ENCODE assay signal across 8 cellular contexts in genomic region chr10:11144626-11145497, GRCh38.
DNase-seq lines count a peak whose midpoint lies in the region; ATAC-seq, FAIRE-seq and TF ChIP-seq lines count a peak whose summit lies in the region.

No MANE protein-coding gene starts in this region.

- peak overlapping the region; percentile 17; the same call in 1 of the 2 replicates for H3K4me3 ChIP-seq in GM06990 (replicated peaks; ENCODE audit: low read depth, low read length)
- H3K4me3 ChIP-seq in heart left ventricle: peak overlapping the region in 2 of 12 donors; percentile 8 to 38

- WGBS in heart left ventricle, 4 donors: 69 to 74% (median 72%) methylated on average over 11 of the region's 11 CpGs

- no peaks in the 10 kb centered on the region for H3K9me3 ChIP-seq in heart left ventricle

- TF ChIP-seq POLR2A in heart left ventricle (IDR thresholded peaks at IDR 0.05) (no peak), H54 (IDR thresholded peaks at IDR 0.05; ENCODE audit: low read depth, low read length) (no peak)

- ATAC-seq in GM21529 (IDR thresholded peaks at IDR 0.05; ENCODE audit: unreplicated experiment) (peak; percentile 25), HG03571 (IDR thresholded peaks at IDR 0.05; ENCODE audit: unreplicated experiment) (peak; percentile 14), heart left ventricle (no peak)

- H3K27ac ChIP-seq in heart left ventricle: peak overlapping the region in 10 of 12 donors; percentile 28 to 82 (median 53)

- no peaks in the 10 kb centered on the region for H3K36me3 ChIP-seq in GM06990 (ENCODE audit: control insufficient read depth, insufficient read depth, low read length)
- H3K36me3 ChIP-seq in heart left ventricle: no peaks in the 10 kb centered on the region

- DNase-seq in GM06990 (ENCODE audit: extremely low read depth, insufficient read length) (no peak), heart left ventricle (no peak), NCI-H446 (lab: John Stamatoyannopoulos, UW) (no peak), H54 (ENCODE audit: insufficient read length, low spot score) (no peak), NK-92 (lab: John Stamatoyannopoulos, UW; ENCODE audit: unreplicated experiment) (no peak), GF-D8 (lab: John Stamatoyannopoulos, UW) (no peak)

- peaks cover 4 to 75% (median 52%) of the 10 kb centered on the region in 12 donors for H3K4me1 ChIP-seq in heart left ventricle

- no peak for FAIRE-seq in H54 (lab: Jason Lieb, UNC)

- intact Hi-C loops in heart left ventricle (cut with DNase I): loop anchor here in 1 of 10 donors (5.0 kb wide), 1 partner anchor 103 kb away; no protein-coding TSS in a partner anchor

- TF ChIP-seq CTCF in GM06990 (IDR thresholded peaks at IDR 0.05; ENCODE audit: insufficient read depth, low read length, poor library complexity, severe bottlenecking): no peak
- TF ChIP-seq CTCF in heart left ventricle (IDR thresholded peaks at IDR 0.05): no peak

- no peaks in the 10 kb centered on the region for H3K27me3 ChIP-seq in GM06990 (replicated peaks; ENCODE audit: control insufficient read depth, insufficient read depth, low read length)
- H3K27me3 ChIP-seq in heart left ventricle: no peaks in the 10 kb centered on the region

Comparison
In these comparisons a context has a peak if more than half of its experiments do, and no peak if none do; other contexts are left out.
1. ATAC-seq: peak in GM21529 (single experiment) and HG03571 (single experiment); none in heart left ventricle (0 of 4).